ENCODE assay signal across 15 cellular contexts in genomic region chr6:21886601-21887091, GRCh38.
DNase-seq lines count a peak whose midpoint lies in the region; ATAC-seq, FAIRE-seq and TF ChIP-seq lines count a peak whose summit lies in the region.
"Had no signal": no experiment of that assay in that cellular context is flagged by ENCODE, and none has a peak within 500 bp of the region (broad histone marks: within the 10 kb centered on the region; RNA-seq: fewer than 3 reads in every experiment).

No MANE protein-coding gene starts in this region.

- H3K4me1 Mint-ChIP-seq in glutamatergic neuron (ENCODE audit: low read depth, unreplicated experiment): peaks cover 18% of the 10 kb centered on the region

- H3K9me3 Mint-ChIP-seq in glutamatergic neuron (ENCODE audit: unreplicated experiment): peaks cover 3% of the 10 kb centered on the region

- TF ChIP-seq CTCF in VCaP (conservative IDR thresholded peaks at IDR 0.05) (no peak), thoracic aorta (IDR thresholded peaks at IDR 0.05) (no peak), glutamatergic neuron (IDR thresholded peaks at IDR 0.05; ENCODE audit: partially characterized antibody, unreplicated experiment) (no peak)

- H3K27ac Mint-ChIP-seq in glutamatergic neuron (ENCODE audit: unreplicated experiment): no peak overlapping the region
- H3K27ac Mint-ChIP-seq: activated CD8-positive, alpha-beta T cell treated with anti-CD3 and anti-CD28 coated beads for 36 hours; activated naive CD4-positive, alpha-beta T cell treated with anti-CD3 and anti-CD28 coated beads for 36 hours; T-helper 1 cell treated with Interleukin-12 subunit alpha and Interleukin-12 subunit beta and Interleukin-4 antibody, amounts not matched to agents 30 μg/mL and 1 μg/mL, for 36 hours had no signal

- FAIRE-seq in H54 (lab: Jason Lieb, UNC): peak; percentile 33
- FAIRE-seq: GM12878 had no signal

- no peaks in the 10 kb centered on the region for H3K27me3 ChIP-seq in thoracic aorta (replicated peaks; ENCODE audit: insufficient read depth)
- H3K27me3 ChIP-seq: colonic mucosa, heart left ventricle had no signal

- no peak for DNase-seq in H54 (ENCODE audit: insufficient read length, low spot score)
- DNase-seq in iris pigment epithelial cell (ENCODE audit: low read depth): peak; percentile 57
- no peak for DNase-seq in thoracic aorta (ENCODE audit: low spot score)
- no peak for DNase-seq in glutamatergic neuron
- DNase-seq in middle frontal gyrus (ENCODE audit: extremely low spot score, low spot score): no peak
- DNase-seq: activated CD8-positive, alpha-beta T cell treated with anti-CD3 and anti-CD28 coated beads for 36 hours; activated naive CD4-positive, alpha-beta T cell treated with anti-CD3 and anti-CD28 coated beads for 36 hours; colonic mucosa; heart left ventricle; NK-92 treated with Interleukin-12 subunit alpha and Interleukin-12 subunit beta, amount 100 ng/mL, for 24 hours had no signal

- peak overlapping the region; percentile 95 for H3K27ac ChIP-seq in VCaP
- H3K27ac ChIP-seq in thoracic aorta: peak overlapping the region; percentile 75 to 88
- H3K27ac ChIP-seq: colonic mucosa had no signal

- H3K4me3 Mint-ChIP-seq in glutamatergic neuron (ENCODE audit: unreplicated experiment): no peak overlapping the region
- H3K4me3 Mint-ChIP-seq: activated CD8-positive, alpha-beta T cell treated with anti-CD3 and anti-CD28 coated beads for 36 hours; activated naive CD4-positive, alpha-beta T cell treated with anti-CD3 and anti-CD28 coated beads for 36 hours; T-helper 1 cell treated with Interleukin-12 subunit alpha and Interleukin-12 subunit beta and Interleukin-4 antibody, amounts not matched to agents 30 μg/mL and 1 μg/mL, for 36 hours had no signal

- no peaks in the 10 kb centered on the region for H3K36me3 Mint-ChIP-seq in glutamatergic neuron (ENCODE audit: unreplicated experiment)

- no peak overlapping the region for H3K4me3 ChIP-seq in thoracic aorta
- H3K4me3 ChIP-seq: colonic mucosa, GM12878, HAP-1, heart left ventricle had no signal

- peaks cover 4% of the 10 kb centered on the region for H3K27me3 Mint-ChIP-seq in glutamatergic neuron (ENCODE audit: unreplicated experiment)
- H3K27me3 Mint-ChIP-seq: activated CD8-positive, alpha-beta T cell treated with anti-CD3 and anti-CD28 coated beads for 36 hours had no signal

- no peak for ATAC-seq in thoracic aorta (ENCODE audit: insufficient number of reproducible peaks, low FRiP score, low read depth)
- no peak for ATAC-seq in activated CD4-positive, CD25-positive, alpha-beta regulatory T cell treated with anti-CD3 and anti-CD28 coated beads, Interleukin-2, amount 50 U/mL, for 24 hours
- ATAC-seq: activated CD8-positive, alpha-beta T cell treated with anti-CD3 and anti-CD28 coated beads for 36 hours; GM12878 had no signal

- TF ChIP-seq POLR2A in H54 (IDR thresholded peaks at IDR 0.05; ENCODE audit: low read depth, low read length): no peak

- no peaks in the 10 kb centered on the region for H3K9me3 ChIP-seq in thoracic aorta
- H3K9me3 ChIP-seq: colonic mucosa, HAP-1, heart left ventricle had no signal

- peaks cover 17 to 54% of the 10 kb centered on the region in 2 donors for H3K4me1 ChIP-seq in thoracic aorta (ENCODE audit: control insufficient read depth in 1 of 2, low read depth in 2 of 2)
- H3K4me1 ChIP-seq: colonic mucosa, HAP-1 had no signal

- H3K36me3 ChIP-seq in thoracic aorta: no peaks in the 10 kb centered on the region
- H3K36me3 ChIP-seq: colonic mucosa, HAP-1, heart left ventricle had no signal
